Comparison of ENCODE assay signal across 30 cellular contexts in genomic region chr1:18644469-18645171, GRCh38. TPM values are rescaled to one million over a fixed set of nuclear protein-coding genes. Genes with fewer than 3 reads are reported as not detected.
DNase-seq lines count a peak whose midpoint lies in the region; ATAC-seq and TF ChIP-seq lines count a peak whose summit lies in the region.
"Had no signal": no experiment of that assay in that cellular context is flagged by ENCODE, and none has a peak within 500 bp of the region (broad histone marks: within the 10 kb centered on the region; RNA-seq: fewer than 3 reads in every experiment).

No MANE protein-coding gene starts in this region.

- POLR2A ChIA-PET in CD4-positive, alpha-beta memory T cell (lab: Charles Lee; ENCODE audit: partially characterized antibody): no interaction called here
- POLR2A ChIA-PET in naive thymus-derived CD4-positive, alpha-beta T cell (lab: Charles Lee): interaction anchor here (1.2 to 2.2 kb wide), 5 partner anchors 8 to 19 kb away, joined by 3 to 7 read pairs (median 5); no protein-coding TSS in a partner anchor

- peak overlapping the region in 5 of 8 donors; percentile 8 to 62 (median 57) for H3K4me3 Mint-ChIP-seq in CD4-positive, alpha-beta memory T cell
- H3K4me3 Mint-ChIP-seq in T-helper 17 cell (no peak overlapping the region), natural killer cell (no peak overlapping the region)
- H3K4me3 Mint-ChIP-seq in naive thymus-derived CD4-positive, alpha-beta T cell: peak overlapping the region in 9 of 10 donors; percentile 38 to 89 (median 63)
- H3K4me3 Mint-ChIP-seq: T-helper 2 cell treated with Interferon-gamma antibody and Interleukin-4, amounts not matched to agents 5 μg/mL and 100 μg/mL, for 36 hours had no signal

- H3K27me3 Mint-ChIP-seq in CD4-positive, alpha-beta memory T cell: peaks cover 65 to 66% of the 10 kb centered on the region in 2 donors
- H3K27me3 Mint-ChIP-seq in T-helper 17 cell (peaks cover 85% of the 10 kb centered on the region), natural killer cell (ENCODE audit: low read depth in 2 of 2) (peaks cover 68 to 78% of the 10 kb centered on the region in 2 donors)
- H3K27me3 Mint-ChIP-seq in naive thymus-derived CD4-positive, alpha-beta T cell: peaks cover 72 to 90% (median 86%) of the 10 kb centered on the region in 5 donors

- H3K27ac Mint-ChIP-seq in CD4-positive, alpha-beta memory T cell: peak overlapping the region in 3 of 7 donors; percentile 5 to 32 (median 5)
- H3K27ac Mint-ChIP-seq in T-helper 17 cell (peak overlapping the region; percentile 19), natural killer cell (no peak overlapping the region)
- peak overlapping the region in 3 of 9 donors; percentile 22 to 36 (median 33) for H3K27ac Mint-ChIP-seq in naive thymus-derived CD4-positive, alpha-beta T cell
- H3K27ac Mint-ChIP-seq: T-helper 2 cell treated with Interferon-gamma antibody and Interleukin-4, amounts not matched to agents 5 μg/mL and 100 μg/mL, for 36 hours had no signal

- no peak for ATAC-seq in T-helper 17 cell
- no peak for ATAC-seq in naive thymus-derived CD4-positive, alpha-beta T cell
- ATAC-seq in natural killer cell: no peak
- ATAC-seq: left ventricle myocardium superior had no signal

- H3K9me3 ChIP-seq in BLaER1 treated with 17β-estradiol and CSF1 and Interleukin-3, amounts not matched to agents 10 nM and 100 nM (replicated peaks in 1 of 11): peaks cover 0 to 6% (median 0%) of the 10 kb centered on the region in 11 experiments; a peak in 2 of 22 replicates
- no peaks in the 10 kb centered on the region for H3K9me3 ChIP-seq in CD4-positive, alpha-beta memory T cell (ENCODE audit: control insufficient read depth in 1 of 2, low read length in 2 of 2)
- no peaks in the 10 kb centered on the region for H3K9me3 ChIP-seq in T-helper 17 cell (ENCODE audit: control insufficient read depth, low read length, poor library complexity, severe bottlenecking)
- H3K9me3 ChIP-seq in naive thymus-derived CD4-positive, alpha-beta T cell (ENCODE audit: control insufficient read depth in 2 of 3, low read length in 3 of 3): no peaks in the 10 kb centered on the region
- H3K9me3 ChIP-seq: HAP-1, heart right ventricle, right atrium auricular region, SJCRH30, stomach, transverse colon had no signal

- peaks cover 0 to 2% (median 0%) of the 10 kb centered on the region in 8 donors for H3K9me3 Mint-ChIP-seq in CD4-positive, alpha-beta memory T cell
- H3K9me3 Mint-ChIP-seq in naive thymus-derived CD4-positive, alpha-beta T cell: peaks cover 0 to 3% (median 0%) of the 10 kb centered on the region in 11 donors
- no peaks in the 10 kb centered on the region for H3K9me3 Mint-ChIP-seq in natural killer cell
- H3K9me3 Mint-ChIP-seq: T-helper 2 cell treated with Interferon-gamma antibody and Interleukin-4, amounts not matched to agents 5 μg/mL and 100 μg/mL, for 36 hours had no signal

- no peak overlapping the region for H3K9ac ChIP-seq in BLaER1 treated with 17β-estradiol and CSF1 and Interleukin-3, amounts not matched to agents 10 nM and 100 nM

- peaks cover 0 to 87% (median 64%) of the 10 kb centered on the region in 11 experiments; a peak in 19 of 22 replicates for H4K20me1 ChIP-seq in BLaER1 treated with 17β-estradiol and CSF1 and Interleukin-3, amounts not matched to agents 10 nM and 100 nM

- H3K36me3 Mint-ChIP-seq in CD4-positive, alpha-beta memory T cell: no peaks in the 10 kb centered on the region
- H3K36me3 Mint-ChIP-seq in T-helper 17 cell (ENCODE audit: low read depth) (peaks cover 14% of the 10 kb centered on the region), natural killer cell (peaks cover 4% of the 10 kb centered on the region)
- peaks cover 0 to 5% (median 0%) of the 10 kb centered on the region in 5 donors for H3K36me3 Mint-ChIP-seq in naive thymus-derived CD4-positive, alpha-beta T cell

- H3K4me1 Mint-ChIP-seq in CD4-positive, alpha-beta memory T cell: peaks cover 19 to 44% (median 30%) of the 10 kb centered on the region in 4 donors
- peaks cover 27% of the 10 kb centered on the region for H3K4me1 Mint-ChIP-seq in T-helper 17 cell
- H3K4me1 Mint-ChIP-seq in naive thymus-derived CD4-positive, alpha-beta T cell: peaks cover 16 to 71% (median 59%) of the 10 kb centered on the region in 7 donors
- H3K4me1 Mint-ChIP-seq in natural killer cell: peaks cover 4 to 8% of the 10 kb centered on the region in 2 donors

- no peak overlapping the region for H3K27ac ChIP-seq in BLaER1 treated with 17β-estradiol and CSF1 and Interleukin-3, amounts not matched to agents 10 nM and 100 nM
- no peak overlapping the region for H3K27ac ChIP-seq in CD4-positive, alpha-beta memory T cell (ENCODE audit: low read depth, low read length)
- H3K27ac ChIP-seq in naive thymus-derived CD4-positive, alpha-beta T cell (ENCODE audit: low read depth, low read length): no peak overlapping the region
- H3K27ac ChIP-seq: dorsolateral prefrontal cortex, epithelial cell of prostate, heart right ventricle, right atrium auricular region, SJCRH30, stomach, transverse colon, VCaP had no signal

- intact Hi-C loops in CD4-positive, alpha-beta memory T cell (cut with micrococcal nuclease): no loop called here
- intact Hi-C loops in naive thymus-derived CD4-positive, alpha-beta T cell (cut with micrococcal nuclease): loop anchor here (2.0 kb wide), 1 partner anchor 14 kb away; the partner anchor contains the start of gene PAX7 (in 2 of the 2)
- intact Hi-C loops in natural killer cell (cut with micrococcal nuclease): no loop called here

- peak overlapping the region in 1 of 10 experiments; percentile 16; a peak in 1 of 20 replicates for H3K4me3 ChIP-seq in BLaER1 treated with 17β-estradiol and CSF1 and Interleukin-3, amounts not matched to agents 10 nM and 100 nM
- H3K4me3 ChIP-seq in CD4-positive, alpha-beta memory T cell (ENCODE audit: low read length in 2 of 2): no peak overlapping the region
- no peak overlapping the region for H3K4me3 ChIP-seq in naive thymus-derived CD4-positive, alpha-beta T cell (ENCODE audit: low read length)
- H3K4me3 ChIP-seq: dorsolateral prefrontal cortex, HAP-1, heart right ventricle, right atrium auricular region, SJCRH30, transverse colon had no signal

- no peak for DNase-seq in CD4-positive, alpha-beta memory T cell
- DNase-seq in T-helper 17 cell (no peak), COR-L47 (lab: John Stamatoyannopoulos, UW) (no peak), NCI-H1105 (lab: John Stamatoyannopoulos, UW) (no peak), NCI-H345 treated with DMSO at 0.1 percent for 48 hours (lab: John Stamatoyannopoulos, UW; ENCODE audit: unreplicated experiment) (no peak), natural killer cell (no peak)
- DNase-seq in naive thymus-derived CD4-positive, alpha-beta T cell: no peak
- DNase-seq: activated gamma-delta T cell; anterior cingulate cortex; central memory CD4-positive, alpha-beta T cell; dorsolateral prefrontal cortex; heart right ventricle; left ventricle myocardium superior; NCI-H1436; NCI-H2107; NCI-H524 treated with DMSO at 0.1 percent for 48 hours; SJCRH30; stimulated activated CD4-positive, alpha-beta T cell treated with anti-CD3 and anti-CD28 coated beads, Interleukin-4, amount 100 ng/mL, for 24 hours; stomach; transverse colon had no signal

- peaks cover 0 to 20% (median 14%) of the 10 kb centered on the region in 10 experiments; a peak in 13 of 20 replicates for H3K4me1 ChIP-seq in BLaER1 treated with 17β-estradiol and CSF1 and Interleukin-3, amounts not matched to agents 10 nM and 100 nM
- H3K4me1 ChIP-seq in CD4-positive, alpha-beta memory T cell (ENCODE audit: insufficient read depth, low read length): peaks cover 19% of the 10 kb centered on the region
- peaks cover 0 to 48% of the 10 kb centered on the region in 2 donors for H3K4me1 ChIP-seq in naive thymus-derived CD4-positive, alpha-beta T cell (ENCODE audit: control insufficient read depth in 2 of 2, insufficient read depth in 2 of 2, low read length in 2 of 2)
- H3K4me1 ChIP-seq: HAP-1, SJCRH30 had no signal

- TF ChIP-seq CTCF in natural killer cell (IDR thresholded peaks at IDR 0.05): no peak

- H3K36me3 ChIP-seq in BLaER1 treated with 17β-estradiol and CSF1 and Interleukin-3, amounts not matched to agents 10 nM and 100 nM: no peaks in the 10 kb centered on the region
- no peaks in the 10 kb centered on the region for H3K36me3 ChIP-seq in CD4-positive, alpha-beta memory T cell (ENCODE audit: insufficient read depth, low read length)
- H3K36me3 ChIP-seq in naive thymus-derived CD4-positive, alpha-beta T cell (ENCODE audit: control insufficient read depth in 2 of 3, insufficient read depth in 3 of 3, low read length in 3 of 3): no peaks in the 10 kb centered on the region
- H3K36me3 ChIP-seq: HAP-1, heart right ventricle, right atrium auricular region, SJCRH30, stomach, transverse colon had no signal

- CTCF ChIA-PET in CD4-positive, alpha-beta memory T cell (lab: Charles Lee; ENCODE audit: partially characterized antibody): no interaction called here
- CTCF ChIA-PET in naive thymus-derived CD4-positive, alpha-beta T cell (lab: Charles Lee): interaction anchor here (1.2 kb wide), 1 partner anchor 11 kb away, joined by 3 read pairs; no protein-coding TSS in a partner anchor

- peak overlapping the region in 10 of 11 experiments; percentile 14 to 45 (median 26); a peak in 13 of 22 replicates for H3K4me2 ChIP-seq in BLaER1 treated with 17β-estradiol and CSF1 and Interleukin-3, amounts not matched to agents 10 nM and 100 nM

- peaks cover 99 to 100% (median 100%) of the 10 kb centered on the region in 11 experiments for H3K27me3 ChIP-seq in BLaER1 treated with 17β-estradiol and CSF1 and Interleukin-3, amounts not matched to agents 10 nM and 100 nM
- peaks cover 38% of the 10 kb centered on the region for H3K27me3 ChIP-seq in CD4-positive, alpha-beta memory T cell (ENCODE audit: insufficient read depth, low read length)
- peaks cover 2 to 48% of the 10 kb centered on the region in 2 donors for H3K27me3 ChIP-seq in naive thymus-derived CD4-positive, alpha-beta T cell (ENCODE audit: control insufficient read depth in 2 of 2, insufficient read depth in 2 of 2, low read length in 2 of 2)

RNA-seq across cellular contexts. Expression of gene PAX7, which starts 14.0 kb away (rescaled TPM):
- total RNA-seq in CD4-positive, alpha-beta memory T cell: not detected
- not detected for polyA plus RNA-seq in CD4-positive, alpha-beta memory T cell
- total RNA-seq in T-helper 17 cell: not detected
- not detected for total RNA-seq in naive thymus-derived CD4-positive, alpha-beta T cell
- not detected for polyA plus RNA-seq in naive thymus-derived CD4-positive, alpha-beta T cell
- not detected for total RNA-seq in natural killer cell
- total RNA-seq: fibroblast of villous mesenchyme, heart right ventricle, left ventricle myocardium superior, MCF 10A, mononuclear cell, right atrium auricular region, stomach, transverse colon had no signal
- polyA plus RNA-seq: heart right ventricle, IgD-negative memory B cell, stomach had no signal

Comparison
In these comparisons a context has a peak if more than half of its experiments do, and no peak if none do; other contexts are left out.
1. H3K4me3 Mint-ChIP-seq: peak in CD4-positive, alpha-beta memory T cell (5 of 8) and naive thymus-derived CD4-positive, alpha-beta T cell (9 of 10); none in T-helper 17 cell (single experiment) and natural killer cell (single experiment).
2. intact Hi-C loops: an anchor here in naive thymus-derived CD4-positive, alpha-beta T cell (2.0 kb wide); none called in CD4-positive, alpha-beta memory T cell and natural killer cell.